Comparison of ENCODE assay signal across 8 cellular contexts in genomic region chr12:132153501-132154340, GRCh38. TPM values are rescaled to one million over a fixed set of nuclear protein-coding genes. Genes with fewer than 3 reads are reported as not detected.
DNase-seq lines count a peak whose midpoint lies in the region; ATAC-seq, FAIRE-seq and TF ChIP-seq lines count a peak whose summit lies in the region.

No MANE protein-coding gene starts in this region.

- H3K4me2 ChIP-seq in osteoblast (ENCODE audit: insufficient read depth, low read length) = peak overlapping the region; percentile 78

- intact Hi-C loops in activated T-helper 2 cell treated with anti-CD3 and anti-CD28 coated beads, Interferon-gamma antibody, Interleukin-2, Interleukin-4, amounts not matched to agents 10 μg/mL and 5 μg/mL and 100 μg/mL, durations not matched to agents 14 hours and 24 hours and 36 hours (cut with micrococcal nuclease) = loop anchor here (1.0 to 5.0 kb wide), 3 partner anchors 66 to 409 kb away; no protein-coding TSS in a partner anchor
- intact Hi-C loops in tibial artery (cut with DNase I; ENCODE audit: low total_unique reads) = loop anchor here (1.0 to 5.0 kb wide), 2 partner anchors 259 to 462 kb away; no protein-coding TSS in a partner anchor

- peak overlapping the region in 4 of 7 donors; percentile 28 to 80 (median 40) for H3K4me3 Mint-ChIP-seq in CD8-positive, alpha-beta memory T cell
- H3K4me3 Mint-ChIP-seq in activated T-helper 2 cell treated with anti-CD3 and anti-CD28 coated beads, Interferon-gamma antibody, Interleukin-2, Interleukin-4, amounts not matched to agents 10 μg/mL and 5 μg/mL and 100 μg/mL, durations not matched to agents 14 hours and 24 hours and 36 hours (ENCODE audit: low read depth) = no peak overlapping the region

- H3K9me3 Mint-ChIP-seq in CD8-positive, alpha-beta memory T cell = no peaks in the 10 kb centered on the region
- no peaks in the 10 kb centered on the region for H3K9me3 Mint-ChIP-seq in activated T-helper 2 cell treated with anti-CD3 and anti-CD28 coated beads, Interferon-gamma antibody, Interleukin-2, Interleukin-4, amounts not matched to agents 10 μg/mL and 5 μg/mL and 100 μg/mL, durations not matched to agents 14 hours and 24 hours and 36 hours

- ATAC-seq in GM21423 (IDR thresholded peaks at IDR 0.05; ENCODE audit: unreplicated experiment) = peak; percentile 81

- peaks cover 0 to 5% (median 0%) of the 10 kb centered on the region in 3 donors for H3K4me1 Mint-ChIP-seq in CD8-positive, alpha-beta memory T cell
- no peaks in the 10 kb centered on the region for H3K4me1 Mint-ChIP-seq in activated T-helper 2 cell treated with anti-CD3 and anti-CD28 coated beads, Interferon-gamma antibody, Interleukin-2, Interleukin-4, amounts not matched to agents 10 μg/mL and 5 μg/mL and 100 μg/mL, durations not matched to agents 14 hours and 24 hours and 36 hours (ENCODE audit: low read depth)

- H3K27me3 Mint-ChIP-seq in CD8-positive, alpha-beta memory T cell = no peaks in the 10 kb centered on the region
- H3K27me3 Mint-ChIP-seq in activated T-helper 2 cell treated with anti-CD3 and anti-CD28 coated beads, Interferon-gamma antibody, Interleukin-2, Interleukin-4, amounts not matched to agents 10 μg/mL and 5 μg/mL and 100 μg/mL, durations not matched to agents 14 hours and 24 hours and 36 hours (ENCODE audit: low read depth) = no peaks in the 10 kb centered on the region

- no peaks in the 10 kb centered on the region for H3K79me2 ChIP-seq in osteoblast (ENCODE audit: insufficient read depth, low read length)

- POLR2A ChIA-PET in CD8-positive, alpha-beta memory T cell (lab: Charles Lee) = interaction anchor here (0.5 to 1.1 kb wide), 2 partner anchors 36 to 65 kb away, joined by 3 to 4 read pairs; no protein-coding TSS in a partner anchor

- H2AFZ ChIP-seq in osteoblast (ENCODE audit: low read length) = peak overlapping the region; percentile 25

- H3K4me3 ChIP-seq in CD8-positive, alpha-beta memory T cell (ENCODE audit: low read length) = peak overlapping the region; percentile 45
- peak overlapping the region; percentile 55 for H3K4me3 ChIP-seq in osteoblast (ENCODE audit: insufficient read depth, low read length)
- H3K4me3 ChIP-seq in tibial artery = peak overlapping the region; percentile 8 to 34

- peaks cover 12% of the 10 kb centered on the region for H3K36me3 ChIP-seq in CD8-positive, alpha-beta memory T cell (ENCODE audit: insufficient read depth, low read length)
- H3K36me3 ChIP-seq in osteoblast (ENCODE audit: insufficient read depth, low read length) (peaks cover 15% of the 10 kb centered on the region), tibial artery (peaks cover 0 to 66% (median 24%) of the 10 kb centered on the region in 3 donors)

- TF ChIP-seq CTCF in osteoblast (IDR thresholded peaks at IDR 0.05; ENCODE audit: extremely low read depth, low read depth, low read length) (peak; percentile 85), tibial artery (IDR thresholded peaks at IDR 0.05) (peak; percentile 85 to 91)

- H3K27me3 ChIP-seq in CD8-positive, alpha-beta memory T cell (ENCODE audit: insufficient read depth, low read length, poor library complexity, severe bottlenecking) = no peaks in the 10 kb centered on the region
- H3K27me3 ChIP-seq in osteoblast (ENCODE audit: insufficient read depth, low read length) = no peaks in the 10 kb centered on the region
- no peaks in the 10 kb centered on the region for H3K27me3 ChIP-seq in tibial artery

- H3K27ac ChIP-seq in CD8-positive, alpha-beta memory T cell (ENCODE audit: low read depth, low read length) = no peak overlapping the region
- H3K27ac ChIP-seq in osteoblast (ENCODE audit: low read depth, low read length) = no peak overlapping the region
- H3K27ac ChIP-seq in tibial artery = no peak overlapping the region

- CTCF ChIA-PET in CD8-positive, alpha-beta memory T cell (lab: Charles Lee) = interaction anchor here (0.6 to 1.6 kb wide), 22 partner anchors 8 to 461 kb away, joined by 3 to 18 read pairs (median 3); partner anchors contain the start of gene NOC4L

- no peaks in the 10 kb centered on the region for H3K9me3 ChIP-seq in CD8-positive, alpha-beta memory T cell (ENCODE audit: low read length)
- H3K9me3 ChIP-seq in osteoblast (ENCODE audit: low read depth, low read length) (no peaks in the 10 kb centered on the region), tibial artery (no peaks in the 10 kb centered on the region)

- H3K27ac Mint-ChIP-seq in CD8-positive, alpha-beta memory T cell = peak overlapping the region in 3 of 8 donors; percentile 17 to 54 (median 38)
- no peak overlapping the region for H3K27ac Mint-ChIP-seq in activated T-helper 2 cell treated with anti-CD3 and anti-CD28 coated beads, Interferon-gamma antibody, Interleukin-2, Interleukin-4, amounts not matched to agents 10 μg/mL and 5 μg/mL and 100 μg/mL, durations not matched to agents 14 hours and 24 hours and 36 hours

- peaks cover 11% of the 10 kb centered on the region for H4K20me1 ChIP-seq in osteoblast (ENCODE audit: insufficient read depth, low read length)

- DNase-seq in CD8-positive, alpha-beta memory T cell = peak; percentile 55 to 79 (median 71)
- DNase-seq in KG1 (lab: John Stamatoyannopoulos, UW) (peak; percentile 39), RCC 7860 (ENCODE audit: low spot score) (peak; percentile 52), foreskin melanocyte (peak; percentile 49), osteoblast (ENCODE audit: insufficient read length, low spot score, missing footprints) (peak; percentile 100), tibial artery (peak; percentile 36 to 61)
- DNase-seq in activated T-helper 2 cell treated with anti-CD3 and anti-CD28 coated beads, Interferon-gamma antibody, Interleukin-2, Interleukin-4, amounts not matched to agents 10 μg/mL and 5 μg/mL and 100 μg/mL, durations not matched to agents 14 hours and 24 hours and 36 hours (ENCODE audit: low spot score) = peak; percentile 64

- H3K4me1 ChIP-seq in CD8-positive, alpha-beta memory T cell (ENCODE audit: insufficient read depth, low read length) = no peaks in the 10 kb centered on the region
- no peaks in the 10 kb centered on the region for H3K4me1 ChIP-seq in osteoblast (ENCODE audit: insufficient read depth, low read length)
- H3K4me1 ChIP-seq in tibial artery = peaks cover 0 to 8% (median 5%) of the 10 kb centered on the region in 4 donors

- H3K36me3 Mint-ChIP-seq in CD8-positive, alpha-beta memory T cell = peaks cover 0 to 4% (median 0%) of the 10 kb centered on the region in 3 donors
- no peaks in the 10 kb centered on the region for H3K36me3 Mint-ChIP-seq in activated T-helper 2 cell treated with anti-CD3 and anti-CD28 coated beads, Interferon-gamma antibody, Interleukin-2, Interleukin-4, amounts not matched to agents 10 μg/mL and 5 μg/mL and 100 μg/mL, durations not matched to agents 14 hours and 24 hours and 36 hours (ENCODE audit: low read depth)

- FAIRE-seq in RCC 7860 (lab: Jason Lieb, UNC) = no peak

RNA-seq across cellular contexts. Expression of gene NOC4L, which starts 9.5 kb away (rescaled TPM):
- total RNA-seq in CD8-positive, alpha-beta memory T cell = 10 to 100 TPM; 55.7 to 56.0 TPM
- 25.1 TPM for polyA plus RNA-seq in CD8-positive, alpha-beta memory T cell
- total RNA-seq in activated T-helper 2 cell treated with anti-CD3 and anti-CD28 coated beads, Interferon-gamma antibody, Interleukin-2, Interleukin-4, amounts not matched to agents 10 μg/mL and 5 μg/mL and 100 μg/mL, durations not matched to agents 14 hours and 24 hours and 36 hours = 39.3 and 39.8 TPM in 2 replicates
- 7.7 and 11.2 TPM in 2 replicates for total RNA-seq in osteoblast

RNA-seq across cellular contexts. Expression of gene DDX51, which starts 9.6 kb away (rescaled TPM):
- 10 to 100 TPM; 35.2 to 36.4 TPM for total RNA-seq in CD8-positive, alpha-beta memory T cell
- 14.1 TPM for polyA plus RNA-seq in CD8-positive, alpha-beta memory T cell
- total RNA-seq in activated T-helper 2 cell treated with anti-CD3 and anti-CD28 coated beads, Interferon-gamma antibody, Interleukin-2, Interleukin-4, amounts not matched to agents 10 μg/mL and 5 μg/mL and 100 μg/mL, durations not matched to agents 14 hours and 24 hours and 36 hours = 36.7 and 37.6 TPM in 2 replicates
- total RNA-seq in osteoblast = 6.2 and 7.4 TPM in 2 replicates

Comparison
In these comparisons a context has a peak if more than half of its experiments do, and no peak if none do; other contexts are left out.
1. DNase-seq: peak in every context shown above with its lines; median percentile 100 in osteoblast; 71 in CD8-positive, alpha-beta memory T cell; 64 in activated T-helper 2 cell treated with anti-CD3 and anti-CD28 coated beads, Interferon-gamma antibody, Interleukin-2, Interleukin-4, amounts not matched to agents 10 μg/mL and 5 μg/mL and 100 μg/mL, durations not matched to agents 14 hours and 24 hours and 36 hours; 52 in RCC 7860; 49 in foreskin melanocyte; 48 in tibial artery; 39 in KG1.